In the genomic region with DNA sequence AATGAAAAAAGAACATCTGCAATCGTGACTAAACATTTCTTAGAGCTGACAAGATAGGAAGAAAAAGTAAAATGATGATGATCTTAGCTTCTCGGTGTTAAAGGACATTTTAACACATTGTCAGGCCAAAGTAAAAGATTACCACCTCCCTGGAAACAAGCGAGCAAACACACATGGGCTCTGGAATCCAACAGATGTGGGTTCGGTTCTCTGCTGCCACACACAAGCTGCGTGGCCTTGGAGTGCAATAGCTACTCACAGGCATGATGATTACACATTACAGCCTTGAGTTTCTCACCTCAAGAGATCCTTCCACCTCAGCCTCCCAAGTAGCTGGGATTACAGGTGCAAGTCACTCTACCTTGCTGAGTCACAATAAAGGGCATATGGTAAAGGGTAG, we compare ENCODE assay signal across 18 cellular contexts. TPM values are rescaled to one million over a fixed set of nuclear protein-coding genes. Genes with fewer than 3 reads are reported as not detected.
DNase-seq lines count a peak whose midpoint lies in the region; ATAC-seq and TF ChIP-seq lines count a peak whose summit lies in the region.
"Had no signal": no experiment of that assay in that cellular context is flagged by ENCODE, and none has a peak within 500 bp of the region (broad histone marks: within the 10 kb centered on the region; RNA-seq: fewer than 3 reads in every experiment).

No MANE protein-coding gene starts in this region.

- no peaks in the 10 kb centered on the region for H3K9me3 Mint-ChIP-seq in activated T-cell treated with anti-CD3 and anti-CD28 coated beads, Interleukin-2, amount 50 U/mL, for 24 hours
- no peaks in the 10 kb centered on the region for H3K9me3 Mint-ChIP-seq in CD4-positive, alpha-beta T cell
- H3K9me3 Mint-ChIP-seq in dendritic cell treated with granulocyte-macrophage colony-stimulating factor and Interleukin-4, amounts not matched to agents 40 ng/mL and 50 ng/mL, for 4 days = no peaks in the 10 kb centered on the region
- H3K9me3 Mint-ChIP-seq: CD8-positive, alpha-beta memory T cell; HFFc6 had no signal

- H3K4me3 ChIP-seq in A673 (ENCODE audit: low read depth, low read length, poor library complexity, severe bottlenecking) = no peak overlapping the region
- H3K4me3 ChIP-seq: HAP-1 had no signal

- H3K27ac ChIP-seq in CD4-positive, alpha-beta T cell (ENCODE audit: low read depth, low read length) = no peak overlapping the region
- no peak overlapping the region for H3K27ac ChIP-seq in A673 (ENCODE audit: low read depth, low read length, poor library complexity, severe bottlenecking)
- H3K27ac ChIP-seq: C4-2B, HL-60 had no signal

- no peaks in the 10 kb centered on the region for H3K4me1 ChIP-seq in A673 (ENCODE audit: insufficient read depth, low read length, poor library complexity, severe bottlenecking)
- H3K4me1 ChIP-seq: BE2C, Caco-2, HAP-1 had no signal

- intact Hi-C loops in CD4-positive, alpha-beta T cell (cut with DNase I, micrococcal nuclease) = no loop called here
- intact Hi-C loops in dendritic cell treated with granulocyte-macrophage colony-stimulating factor and Interleukin-4, amounts not matched to agents 40 ng/mL and 50 ng/mL, for 4 days (cut with micrococcal nuclease) = no loop called here
- intact Hi-C loops in A673 (cut with micrococcal nuclease; ENCODE audit: unreplicated experiment) = no loop called here

- no peaks in the 10 kb centered on the region for H3K36me3 ChIP-seq in A673 (ENCODE audit: insufficient read depth, low read length, poor library complexity, severe bottlenecking)
- H3K36me3 ChIP-seq: BE2C, HAP-1 had no signal

- no peaks in the 10 kb centered on the region for H3K27me3 ChIP-seq in CD4-positive, alpha-beta T cell (ENCODE audit: control insufficient read depth, insufficient read depth, low read length)
- no peaks in the 10 kb centered on the region for H3K27me3 ChIP-seq in A673 (replicated peaks; ENCODE audit: insufficient read depth, low read depth, low read length, poor library complexity)
- H3K27me3 ChIP-seq: BE2C had no signal

- peak overlapping the region; percentile 11 for H3K27ac Mint-ChIP-seq in activated T-cell treated with anti-CD3 and anti-CD28 coated beads, Interleukin-2, amount 50 U/mL, for 24 hours
- H3K27ac Mint-ChIP-seq in CD4-positive, alpha-beta T cell = no peak overlapping the region
- H3K27ac Mint-ChIP-seq in dendritic cell treated with granulocyte-macrophage colony-stimulating factor and Interleukin-4, amounts not matched to agents 40 ng/mL and 50 ng/mL, for 4 days = no peak overlapping the region
- H3K27ac Mint-ChIP-seq: CD8-positive, alpha-beta memory T cell; HFFc6 had no signal

- no peaks in the 10 kb centered on the region for H3K36me3 Mint-ChIP-seq in activated T-cell treated with anti-CD3 and anti-CD28 coated beads, Interleukin-2, amount 50 U/mL, for 24 hours (ENCODE audit: low read depth)
- no peaks in the 10 kb centered on the region for H3K36me3 Mint-ChIP-seq in CD4-positive, alpha-beta T cell (ENCODE audit: low read depth)
- no peaks in the 10 kb centered on the region for H3K36me3 Mint-ChIP-seq in dendritic cell treated with granulocyte-macrophage colony-stimulating factor and Interleukin-4, amounts not matched to agents 40 ng/mL and 50 ng/mL, for 4 days (ENCODE audit: low read depth)
- H3K36me3 Mint-ChIP-seq: CD8-positive, alpha-beta memory T cell had no signal

- CTCF ChIA-PET in CD4-positive, alpha-beta T cell (lab: Charles Lee) = no interaction called here
- CTCF ChIA-PET in A673 (lab: Charles Lee) = no interaction called here

- no peak for TF ChIP-seq CTCF in CD4-positive, alpha-beta T cell (IDR thresholded peaks at IDR 0.05)
- no peak for TF ChIP-seq CTCF in A673 (conservative IDR thresholded peaks at IDR 0.05; ENCODE audit: low read depth, low read length)

- H3K4me1 Mint-ChIP-seq in activated T-cell treated with anti-CD3 and anti-CD28 coated beads, Interleukin-2, amount 50 U/mL, for 24 hours (ENCODE audit: low read depth) = peaks cover 17% of the 10 kb centered on the region
- peaks cover 23% of the 10 kb centered on the region for H3K4me1 Mint-ChIP-seq in CD4-positive, alpha-beta T cell (ENCODE audit: low read depth)
- H3K4me1 Mint-ChIP-seq in dendritic cell treated with granulocyte-macrophage colony-stimulating factor and Interleukin-4, amounts not matched to agents 40 ng/mL and 50 ng/mL, for 4 days (ENCODE audit: low read depth) = peaks cover 11% of the 10 kb centered on the region
- H3K4me1 Mint-ChIP-seq: CD8-positive, alpha-beta memory T cell had no signal

- DNase-seq in activated T-cell treated with anti-CD3 and anti-CD28 coated beads, Interleukin-2, amount 50 U/mL, for 24 hours = no peak
- DNase-seq in activated T-cell treated with anti-CD3 and anti-CD28 coated beads, Interleukin-2, amount 50 U/mL, for 1 hour = no peak
- DNase-seq in CD4-positive, alpha-beta T cell = no peak
- DNase-seq in hippocampal formation (lab: John Stamatoyannopoulos, UW) (no peak), A673 (ENCODE audit: low spot score) (no peak)
- DNase-seq: BE2C; Caco-2; CD8-positive, alpha-beta memory T cell; DND-41; GDM1; GOT3; HFFc6; KBM-7 had no signal

- peak; percentile 56 for ATAC-seq in CD4-positive, alpha-beta T cell (ENCODE audit: poor library complexity)
- no peak for ATAC-seq in HG03135 (IDR thresholded peaks at IDR 0.05; ENCODE audit: unreplicated experiment)

- BruUV-seq in A673 (replicated peaks; lab: Mats Ljungman, UMichigan) = no TSS peak

- H3K27me3 Mint-ChIP-seq in activated T-cell treated with anti-CD3 and anti-CD28 coated beads, Interleukin-2, amount 50 U/mL, for 24 hours = no peaks in the 10 kb centered on the region
- H3K27me3 Mint-ChIP-seq in CD4-positive, alpha-beta T cell = no peaks in the 10 kb centered on the region
- H3K27me3 Mint-ChIP-seq in dendritic cell treated with granulocyte-macrophage colony-stimulating factor and Interleukin-4, amounts not matched to agents 40 ng/mL and 50 ng/mL, for 4 days = peaks cover 2% of the 10 kb centered on the region

- POLR2A ChIA-PET in CD4-positive, alpha-beta T cell (lab: Charles Lee) = interaction anchor here (0.8 to 1.2 kb wide), 2 partner anchors 14 to 26 kb away, joined by 3 read pairs; no protein-coding TSS in a partner anchor
- POLR2A ChIA-PET in A673 (lab: Charles Lee; ENCODE audit: low non-redundant PET) = no interaction called here

- H3K4me3 Mint-ChIP-seq in activated T-cell treated with anti-CD3 and anti-CD28 coated beads, Interleukin-2, amount 50 U/mL, for 24 hours = no peak overlapping the region
- peak overlapping the region; percentile 43 for H3K4me3 Mint-ChIP-seq in CD4-positive, alpha-beta T cell
- H3K4me3 Mint-ChIP-seq in dendritic cell treated with granulocyte-macrophage colony-stimulating factor and Interleukin-4, amounts not matched to agents 40 ng/mL and 50 ng/mL, for 4 days = peak overlapping the region; percentile 2
- H3K4me3 Mint-ChIP-seq: HFFc6 had no signal

- H3K9me3 ChIP-seq in CD4-positive, alpha-beta T cell (ENCODE audit: control insufficient read depth, low read length) = no peaks in the 10 kb centered on the region
- no peaks in the 10 kb centered on the region for H3K9me3 ChIP-seq in A673 (ENCODE audit: low read depth, low read length, poor library complexity, severe bottlenecking)
- H3K9me3 ChIP-seq: BE2C, Caco-2, HAP-1 had no signal

RNA-seq across cellular contexts. Expression of gene AAR2, which starts 7.5 kb away (rescaled TPM):
- total RNA-seq in CD4-positive, alpha-beta T cell = 10 to 100 TPM; 22.5 to 24.3 TPM
- total RNA-seq in A673 (2021) = 32.3 and 33.6 TPM in 2 replicates
